Comparison of ENCODE assay signal across 8 cellular contexts in the genomic region with DNA sequence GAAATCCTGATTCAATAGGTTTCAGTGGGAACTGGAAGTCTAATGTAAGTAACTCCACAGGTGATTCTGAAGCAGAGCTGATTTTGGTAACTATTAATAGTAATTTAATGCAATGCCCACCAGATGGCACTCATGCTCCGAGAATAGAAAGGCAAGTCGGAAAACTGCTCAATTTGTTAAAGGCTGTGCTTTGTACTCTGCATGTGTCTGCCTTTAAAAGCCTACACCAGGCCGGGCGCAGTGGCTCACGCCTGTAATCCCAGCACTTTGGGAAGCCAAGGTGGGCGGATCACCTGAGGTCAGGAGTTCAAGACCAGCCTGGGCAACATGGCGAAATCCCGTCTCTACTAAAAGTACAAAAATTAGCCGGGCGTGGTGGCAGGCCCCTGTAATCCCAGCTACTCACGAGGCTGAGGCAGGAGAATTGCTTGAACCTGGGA.
DNase-seq lines count a peak whose midpoint lies in the region; FAIRE-seq and TF ChIP-seq lines count a peak whose summit lies in the region.
"Not testable (repeated sequence)": the region's sequence is repeated elsewhere in the genome, so short reads cannot be mapped to it uniquely, and the experiment has no call there.

No MANE protein-coding gene starts in this region.

- intact Hi-C loops in MCF 10A (cut with micrococcal nuclease): loop anchor here (2.0 to 10.0 kb wide), 3 partner anchors 226 to 300 kb away; no protein-coding TSS in a partner anchor
- intact Hi-C loops in prostate gland (cut with DNase I); tibial artery (cut with DNase I; ENCODE audit: low total_unique reads): not testable (repeated sequence)

- TF ChIP-seq POLR2A in prostate gland (IDR thresholded peaks at IDR 0.05): not testable (repeated sequence)

- CTCF ChIA-PET in MCF 10A (lab: Yijun Ruan, JAX): interaction anchor here (0.6 to 3.1 kb wide), 45 partner anchors 9 to 698 kb away, joined by 3 to 39 read pairs (median 4); no protein-coding TSS in a partner anchor

- not testable (repeated sequence) for H3K27me3 ChIP-seq in prostate gland (replicated peaks; ENCODE audit: insufficient read depth); tibial artery

- not testable (repeated sequence) for H3K9me3 Mint-ChIP-seq in MCF 10A (ENCODE audit: unreplicated experiment)

- POLR2A ChIA-PET in MCF 10A (lab: Yijun Ruan, JAX): not testable (repeated sequence)

- peak; percentile 48 for TF ChIP-seq CTCF in MCF 10A (IDR thresholded peaks at IDR 0.05; ENCODE audit: unreplicated experiment)
- TF ChIP-seq CTCF in prostate gland (IDR thresholded peaks at IDR 0.05): peak in 3 of 4 experiments; percentile 57 to 69 (median 61)
- TF ChIP-seq CTCF in tibial artery (IDR thresholded peaks at IDR 0.05): peak; percentile 55 to 70

- not testable (repeated sequence) for H3K36me3 ChIP-seq in prostate gland, tibial artery

- not testable (repeated sequence) for H3K4me1 ChIP-seq in prostate gland (replicated peaks); tibial artery

- not testable (repeated sequence) for FAIRE-seq in HTR-8/SVneo (lab: Jason Lieb, UNC)

- not testable (repeated sequence) for H3K9me3 ChIP-seq in prostate gland, tibial artery

- not testable (repeated sequence) for H3K36me3 Mint-ChIP-seq in MCF 10A (ENCODE audit: insufficient read depth, unreplicated experiment)

- H3K4me3 Mint-ChIP-seq in MCF 10A (ENCODE audit: unreplicated experiment): not testable (repeated sequence)

- H3K27me3 Mint-ChIP-seq in MCF 10A (ENCODE audit: insufficient read depth, unreplicated experiment): not testable (repeated sequence)

- H3K4me3 ChIP-seq in prostate gland, tibial artery: not testable (repeated sequence)

- not testable (repeated sequence) for H3K4me1 Mint-ChIP-seq in MCF 10A (ENCODE audit: insufficient read depth, unreplicated experiment)

- H3K27ac Mint-ChIP-seq in MCF 10A (ENCODE audit: low read depth, unreplicated experiment): not testable (repeated sequence)

- DNase-seq in GF-D8 (lab: John Stamatoyannopoulos, UW) (peak; percentile 22), HTR-8/SVneo (ENCODE audit: insufficient read length, low spot score) (peak; percentile 38), NCI-H748 treated with DMSO at 0.1 percent for 48 hours (lab: John Stamatoyannopoulos, UW) (peak; percentile 37), MCF 10A (ENCODE audit: unreplicated experiment) (peak; percentile 90), hepatic stellate cell (ENCODE audit: low spot score) (peak; percentile 17), prostate gland (ENCODE audit: low spot score) (peak; percentile 62)
- DNase-seq in activated CD4-positive, CD25-positive, alpha-beta regulatory T cell treated with anti-CD3 and anti-CD28 coated beads, Interleukin-2, amount 50 U/mL, for 72 hours: peak; percentile 57
- DNase-seq in tibial artery: not testable (repeated sequence)

- BruUV-seq in MCF 10A (replicated peaks; lab: Mats Ljungman, UMichigan): not testable (repeated sequence)

- not testable (repeated sequence) for H3K27ac ChIP-seq in prostate gland, tibial artery

- WGBS in prostate gland: 33% methylated on average over 11 of the region's 11 CpGs
